In genomic region chr22:42648017-42648367, GRCh38 we compare ENCODE assay signal across 8 cellular contexts. TPM values are rescaled to one million over a fixed set of nuclear protein-coding genes. Genes with fewer than 3 reads are reported as not detected.
DNase-seq lines count a peak whose midpoint lies in the region; ATAC-seq and TF ChIP-seq lines count a peak whose summit lies in the region.

No MANE protein-coding gene starts in this region.

- H3K9ac ChIP-seq in KMS-11 = no peak overlapping the region; the same call in 1 of the 2 replicates

- no peaks in the 10 kb centered on the region for H3K27me3 Mint-ChIP-seq in naive B cell

- H2AFZ ChIP-seq in ACC112 (ENCODE audit: low read length, unreplicated experiment) (no peak overlapping the region), KMS-11 (ENCODE audit: low read depth) (no peak overlapping the region)

- no peaks in the 10 kb centered on the region for H3K36me3 Mint-ChIP-seq in naive B cell

- peaks cover 32 to 57% (median 55%) of the 10 kb centered on the region in 3 donors for H3K4me1 Mint-ChIP-seq in naive B cell

- TF ChIP-seq CTCF in KMS-11 (conservative IDR thresholded peaks at IDR 0.05; ENCODE audit: low read depth, low read length) (no peak), choroid plexus epithelial cell (conservative IDR thresholded peaks at IDR 0.05; ENCODE audit: low read depth, low read length) (no peak), mucosa of descending colon (IDR thresholded peaks at IDR 0.05) (no peak)

- H3K79me2 ChIP-seq in ACC112 (ENCODE audit: control insufficient read depth, insufficient read depth, low read length, unreplicated experiment) = peaks cover 56% of the 10 kb centered on the region
- H3K79me2 ChIP-seq in KMS-11 (ENCODE audit: insufficient read depth, low read depth) = no peaks in the 10 kb centered on the region; the same call in 1 of the 2 replicates

- peaks cover 0 to 2% (median 0%) of the 10 kb centered on the region in 7 donors for H3K9me3 Mint-ChIP-seq in naive B cell

- H4K20me1 ChIP-seq in KMS-11 (ENCODE audit: insufficient read depth) = no peaks in the 10 kb centered on the region

- DNase-seq in choroid plexus epithelial cell (ENCODE audit: low read depth) (no peak), naive B cell (no peak), NCI-H345 (lab: John Stamatoyannopoulos, UW) (no peak), mucosa of descending colon (no peak), medulla oblongata (ENCODE audit: extremely low spot score) (no peak)

- H3K9me3 ChIP-seq in mucosa of descending colon = no peaks in the 10 kb centered on the region

- peak overlapping the region in 5 of 6 donors; percentile 85 to 100 (median 98) for H3K27ac Mint-ChIP-seq in naive B cell

- H3K36me3 ChIP-seq in ACC112 (ENCODE audit: insufficient read depth, low read length) = no peaks in the 10 kb centered on the region
- no peaks in the 10 kb centered on the region for H3K36me3 ChIP-seq in KMS-11 (ENCODE audit: insufficient read depth)
- no peaks in the 10 kb centered on the region for H3K36me3 ChIP-seq in mucosa of descending colon (ENCODE audit: low read depth)

- intact Hi-C loops in mucosa of descending colon (cut with DNase I, micrococcal nuclease) = no loop called here

- H3K4me2 ChIP-seq in KMS-11 = peak overlapping the region; percentile 76

- H3K4me1 ChIP-seq in ACC112 (ENCODE audit: control insufficient read depth, insufficient read depth, low read length, unreplicated experiment) (peaks cover 45% of the 10 kb centered on the region), KMS-11 (ENCODE audit: low read depth, poor library complexity, severe bottlenecking) (peaks cover 3% of the 10 kb centered on the region), mucosa of descending colon (ENCODE audit: low read depth) (peaks cover 60% of the 10 kb centered on the region)

- ATAC-seq in naive B cell (ENCODE audit: low read depth in 2 of 2) = no peak
- no peak for ATAC-seq in GM21390 (IDR thresholded peaks at IDR 0.05; ENCODE audit: unreplicated experiment)
- no peak for ATAC-seq in mucosa of descending colon

- no peaks in the 10 kb centered on the region for H3K27me3 ChIP-seq in ACC112 (ENCODE audit: insufficient read depth, low read length)
- no peaks in the 10 kb centered on the region for H3K27me3 ChIP-seq in KMS-11 (ENCODE audit: insufficient read depth, low read depth)

- H3K4me3 ChIP-seq in ACC112 (ENCODE audit: low read depth, low read length) (peak overlapping the region; percentile 96), KMS-11 (IDR thresholded peaks at IDR 0.05; ENCODE audit: insufficient read depth, low read depth, low read length) (no peak overlapping the region), choroid plexus epithelial cell (ENCODE audit: low read depth, low read length) (peak overlapping the region; percentile 87), mucosa of descending colon (no peak overlapping the region)

- H3K27ac ChIP-seq in ACC112 (ENCODE audit: low read depth, low read length) (peak overlapping the region; percentile 64; the same call in 1 of the 2 replicates), KMS-11 (no peak overlapping the region)

- H3K4me3 Mint-ChIP-seq in naive B cell = peak overlapping the region; percentile 78 to 99 (median 97)

RNA-seq across cellular contexts. Expression of gene CYB5R3, which starts 1.2 kb away (rescaled TPM):
- polyA plus RNA-seq in naive B cell (ENCODE audit: low read depth in 6 of 6) = 100 to 1,000 TPM in 2 of 6 donors, 10 to 100 TPM in 4; 72.0 to 142 (median 83.8) TPM
- total RNA-seq in mucosa of descending colon = 100 to 1,000 TPM; 139 to 211 (median 176) TPM

RNA-seq across cellular contexts. Expression of gene ATP5MGL, which starts 7.6 kb away (rescaled TPM):
- polyA plus RNA-seq in naive B cell (ENCODE audit: low read depth in 6 of 6) = 1 to 10 TPM in 1 of 6 donors, under 1 TPM in 2, not detected in 3; 0.38 to 1.6 (median 0.77) TPM
- 1 to 10 TPM in 2 of 3 donors, under 1 TPM in 1; 0.92 to 1.7 (median 1.2) TPM for total RNA-seq in mucosa of descending colon

RNA-seq across cellular contexts. Expression of gene POLDIP3, which starts 33.3 kb away (rescaled TPM):
- polyA plus RNA-seq in naive B cell (ENCODE audit: low read depth in 6 of 6) = 100 to 1,000 TPM in 1 of 6 donors, 10 to 100 TPM in 5; 61.2 to 106 (median 81.3) TPM
- total RNA-seq in mucosa of descending colon = 10 to 100 TPM; 58.6 to 65.8 (median 65.0) TPM

Comparison
In these comparisons a context has a peak if more than half of its experiments do, and no peak if none do; other contexts are left out.
1. H3K4me3 ChIP-seq: peak in ACC112 (single experiment) and choroid plexus epithelial cell (single experiment); none in KMS-11 (single experiment) and mucosa of descending colon (single experiment).